In genomic region chr1:16905112-16905855, GRCh38 we compare ENCODE assay signal across 2 cellular contexts.
A peak's percentile ranks its signal among the peaks of the same experiment; 100 is the strongest.
TF ChIP-seq lines count a peak whose summit lies in the region.

No MANE protein-coding gene starts in this region.

TF ChIP-seq in SK-N-SH, 30 proteins besides CTCF, POLR2A, EP300 and RAD21 (continued from another document and continues in another):
- TF ChIP-seq ZBTB33 (IDR thresholded peaks at IDR 0.05; ENCODE audit: borderline replicate concordance, low read depth) (peak; percentile 93), ELF1 (IDR thresholded peaks at IDR 0.05) (no peak; the same call in 1 of the 2 replicates), RFX5 (IDR thresholded peaks at IDR 0.05; ENCODE audit: low read length) (no peak), FOSL2 (IDR thresholded peaks at IDR 0.05; ENCODE audit: borderline replicate concordance, low read depth) (peak; percentile 45; the same call in 1 of the 2 replicates), FOXM1 (IDR thresholded peaks at IDR 0.05; ENCODE audit: low read depth) (no peak), CHD2 (IDR thresholded peaks at IDR 0.05; ENCODE audit: low read length, partially characterized antibody) (peak; percentile 67), EZH2phosphoT487 (IDR thresholded peaks at IDR 0.05; ENCODE audit: borderline replicate concordance, low read depth) (no peak), GATA2 (CRISPR knock-in tag; IDR thresholded peaks at IDR 0.05) (no peak), GABPA (IDR thresholded peaks at IDR 0.05; ENCODE audit: low read depth) (no peak), SIN3A (IDR thresholded peaks at IDR 0.05; ENCODE audit: borderline replicate concordance, low read depth, low read length) (peak; percentile 100), RXRA (IDR thresholded peaks at IDR 0.05; ENCODE audit: borderline replicate concordance, low read depth) (no peak; the same call in 1 of the 2 replicates), REST (IDR thresholded peaks at IDR 0.05; ENCODE audit: low read depth, low read length) (0 out of 2 replicates have a peak, but pooled peaks have one; percentile 66), RCOR1 (IDR thresholded peaks at IDR 0.05; ENCODE audit: low read length) (no peak; the same call in 1 of the 2 replicates), TEAD4 (IDR thresholded peaks at IDR 0.05; ENCODE audit: borderline replicate concordance, insufficient read depth) (peak; percentile 92), NRF1 (IDR thresholded peaks at IDR 0.05; ENCODE audit: low read depth, low read length) (no peak), MEF2A (IDR thresholded peaks at IDR 0.05; ENCODE audit: borderline replicate concordance, low read depth) (no peak), TCF12 (IDR thresholded peaks at IDR 0.05) (peak; percentile 78; the same call in 1 of the 2 replicates), NFIC (IDR thresholded peaks at IDR 0.05; ENCODE audit: borderline replicate concordance) (no peak; the same call in 1 of the 2 replicates), PBX3 (IDR thresholded peaks at IDR 0.05) (0 out of 2 replicates have a peak, but pooled peaks have one; percentile 24)
- TF ChIP-seq, protein P1, sequence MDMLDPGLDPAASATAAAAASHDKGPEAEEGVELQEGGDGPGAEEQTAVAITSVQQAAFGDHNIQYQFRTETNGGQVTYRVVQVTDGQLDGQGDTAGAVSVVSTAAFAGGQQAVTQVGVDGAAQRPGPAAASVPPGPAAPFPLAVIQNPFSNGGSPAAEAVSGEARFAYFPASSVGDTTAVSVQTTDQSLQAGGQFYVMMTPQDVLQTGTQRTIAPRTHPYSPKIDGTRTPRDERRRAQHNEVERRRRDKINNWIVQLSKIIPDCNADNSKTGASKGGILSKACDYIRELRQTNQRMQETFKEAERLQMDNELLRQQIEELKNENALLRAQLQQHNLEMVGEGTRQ (IDR thresholded peaks at IDR 0.05; ENCODE audit: borderline replicate concordance, low read depth, low read length) = no peak
- TF ChIP-seq, protein P2, sequence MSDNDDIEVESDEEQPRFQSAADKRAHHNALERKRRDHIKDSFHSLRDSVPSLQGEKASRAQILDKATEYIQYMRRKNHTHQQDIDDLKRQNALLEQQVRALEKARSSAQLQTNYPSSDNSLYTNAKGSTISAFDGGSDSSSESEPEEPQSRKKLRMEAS (IDR thresholded peaks at IDR 0.05; ENCODE audit: low read depth) = peak; percentile 81; the same call in 1 of the 2 replicates
- TF ChIP-seq, protein P3, sequence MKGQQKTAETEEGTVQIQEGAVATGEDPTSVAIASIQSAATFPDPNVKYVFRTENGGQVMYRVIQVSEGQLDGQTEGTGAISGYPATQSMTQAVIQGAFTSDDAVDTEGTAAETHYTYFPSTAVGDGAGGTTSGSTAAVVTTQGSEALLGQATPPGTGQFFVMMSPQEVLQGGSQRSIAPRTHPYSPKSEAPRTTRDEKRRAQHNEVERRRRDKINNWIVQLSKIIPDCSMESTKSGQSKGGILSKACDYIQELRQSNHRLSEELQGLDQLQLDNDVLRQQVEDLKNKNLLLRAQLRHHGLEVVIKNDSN (IDR thresholded peaks at IDR 0.05; ENCODE audit: borderline replicate concordance, low read depth) = 0 out of 2 replicates have a peak, but pooled peaks have one; percentile 11

TF ChIP-seq in liver, 16 proteins besides CTCF, POLR2A, EP300 and RAD21 (continued from another document):
- TF ChIP-seq ZBTB33 (IDR thresholded peaks at IDR 0.05) = peak; percentile 81
- TF ChIP-seq, protein P2 (IDR thresholded peaks at IDR 0.05) = peak; percentile 88
- peak; percentile 63 to 66 for TF ChIP-seq JUND (IDR thresholded peaks at IDR 0.05)
- peak; percentile 83 for TF ChIP-seq SP1 (IDR thresholded peaks at IDR 0.05)
- TF ChIP-seq RXRA (IDR thresholded peaks at IDR 0.05) = peak; percentile 61 to 73
- TF ChIP-seq EGR1 (IDR thresholded peaks at IDR 0.05; ENCODE audit: low read depth in 2 of 2) = peak in 1 of 2 donors; percentile 41
- TF ChIP-seq NR2F2 (IDR thresholded peaks at IDR 0.05) = peak; percentile 70
- peak in 1 of 2 donors; percentile 0 for TF ChIP-seq GABPA (IDR thresholded peaks at IDR 0.05 in 1 of 2, conservative IDR thresholded peaks at IDR 0.05 in 1 of 2)
- TF ChIP-seq HNF4A (conservative IDR thresholded peaks at IDR 0.05) = peak; percentile 37 to 54
- TF ChIP-seq, protein P4, sequence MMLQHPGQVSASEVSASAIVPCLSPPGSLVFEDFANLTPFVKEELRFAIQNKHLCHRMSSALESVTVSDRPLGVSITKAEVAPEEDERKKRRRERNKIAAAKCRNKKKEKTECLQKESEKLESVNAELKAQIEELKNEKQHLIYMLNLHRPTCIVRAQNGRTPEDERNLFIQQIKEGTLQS (IDR thresholded peaks at IDR 0.05) = peak; percentile 68
- TF ChIP-seq REST (IDR thresholded peaks at IDR 0.05) = peak; percentile 37
- TF ChIP-seq YY1 (IDR thresholded peaks at IDR 0.05) = no peak
- peak; percentile 43 for TF ChIP-seq FOXA2 (IDR thresholded peaks at IDR 0.05)
- no peak for TF ChIP-seq FOXA1 (IDR thresholded peaks at IDR 0.05)
